15 cellular contexts compared by ENCODE assay signal in genomic region chr15:74209997-74210573, GRCh38. TPM values are rescaled to one million over a fixed set of nuclear protein-coding genes. Genes with fewer than 3 reads are reported as not detected.
DNase-seq lines count a peak whose midpoint lies in the region; ATAC-seq, FAIRE-seq and TF ChIP-seq lines count a peak whose summit lies in the region.
"Had no signal": no experiment of that assay in that cellular context is flagged by ENCODE, and none has a peak within 500 bp of the region (broad histone marks: within the 10 kb centered on the region; RNA-seq: fewer than 3 reads in every experiment).

No MANE protein-coding gene starts in this region.

- TF ChIP-seq CTCF in HepG2 (CRISPR knock-in tag; IDR thresholded peaks at IDR 0.05) (no peak), right lobe of liver (IDR thresholded peaks at IDR 0.05) (no peak), GM12878 (IDR thresholded peaks at IDR 0.05 in 2 of 3, conservative IDR thresholded peaks at IDR 0.05 in 1 of 3; ENCODE audit: control insufficient read depth in 2 of 3, extremely low read depth in 1 of 3, insufficient read depth in 1 of 3, low read depth in 3 of 3, low read length in 3 of 3) (no peak), natural killer cell (IDR thresholded peaks at IDR 0.05) (no peak), GM13977 (IDR thresholded peaks at IDR 0.05; ENCODE audit: extremely low read depth, insufficient read depth, missing control alignments) (no peak), upper lobe of right lung (IDR thresholded peaks at IDR 0.05) (no peak)

- H3K27me3 ChIP-seq in HepG2 (ENCODE audit: control insufficient read depth in 1 of 2, insufficient read depth in 2 of 2, low read length in 2 of 2): peaks cover 4 to 28% of the 10 kb centered on the region in 2 experiments; a peak in 4 of 5 replicates
- no peaks in the 10 kb centered on the region for H3K27me3 ChIP-seq in right lobe of liver
- no peaks in the 10 kb centered on the region; a peak in 1 of 4 replicates for H3K27me3 ChIP-seq in GM12878 (replicated peaks in 1 of 2; ENCODE audit: control insufficient read depth in 2 of 2, insufficient read depth in 2 of 2, low read length in 1 of 2)
- no peaks in the 10 kb centered on the region for H3K27me3 ChIP-seq in upper lobe of right lung
- H3K27me3 ChIP-seq: adrenal gland had no signal

- H3K4me1 Mint-ChIP-seq in natural killer cell: peaks cover 0 to 1% of the 10 kb centered on the region in 2 donors

- POLR2A ChIA-PET in HepG2 (lab: Yijun Ruan, JAX) (no interaction called here), GM12878 (lab: Charles Lee) (no interaction called here)

- no peak overlapping the region for H3K27ac Mint-ChIP-seq in natural killer cell
- H3K27ac Mint-ChIP-seq: stimulated activated naive CD8-positive, alpha-beta T cell treated with anti-CD3 and anti-CD28 coated beads, Interleukin-15, Interleukin-2, amounts not matched to agents 100 ng/mL and 50 ng/mL, for 24 hours had no signal

- SMC1A ChIA-PET in GM12878 (lab: Charles Lee; ENCODE audit: uncharacterized antibody, unreplicated experiment): no interaction called here

- ATAC-seq in HepG2: no peak
- ATAC-seq in right lobe of liver: no peak
- ATAC-seq in GM12878: no peak; the same call in 2 of the 3 replicates
- no peak for ATAC-seq in natural killer cell
- ATAC-seq in upper lobe of right lung: no peak

- H3K9me3 ChIP-seq in HepG2 (ENCODE audit: low read length) (no peaks in the 10 kb centered on the region), right lobe of liver (no peaks in the 10 kb centered on the region), GM12878 (replicated peaks; ENCODE audit: control insufficient read depth, insufficient read depth, low read length) (no peaks in the 10 kb centered on the region), upper lobe of right lung (no peaks in the 10 kb centered on the region)
- H3K9me3 ChIP-seq: adrenal gland had no signal

- in situ Hi-C loops in HepG2 (cut with HindIII; ENCODE audit: extremely low pct_ligation_motif_present, low pct_unique_long_range_greater_than_20kb) (no loop called here), GM12878 (cut with MboI) (no loop called here), GM13977 (cut with MboI; ENCODE audit: low pct_unique_long_range_greater_than_20kb, low sequenced_read_pairs, unreplicated experiment) (no loop called here)

- H3K4me2 ChIP-seq in HepG2 (ENCODE audit: low read depth, low read length) (0 out of 2 replicates have a peak overlapping the region, but pooled peaks have one; percentile 70), GM12878 (ENCODE audit: control insufficient read depth, insufficient read depth) (no peak overlapping the region)

- no peak overlapping the region for H3K4me3 ChIP-seq in HepG2 (replicated peaks in 1 of 3; ENCODE audit: insufficient read depth in 1 of 3, low read depth in 2 of 3, low read length in 3 of 3)
- no peak overlapping the region for H3K4me3 ChIP-seq in right lobe of liver
- no peak overlapping the region for H3K4me3 ChIP-seq in GM12878
- no peak overlapping the region for H3K4me3 ChIP-seq in upper lobe of right lung
- H3K4me3 ChIP-seq: adrenal gland had no signal

- H3K4me1 ChIP-seq in HepG2 (ENCODE audit: insufficient read depth, low read length) (peaks cover 66% of the 10 kb centered on the region), right lobe of liver (no peaks in the 10 kb centered on the region), GM12878 (ENCODE audit: control insufficient read depth, insufficient read depth, low read length) (peaks cover 51% of the 10 kb centered on the region), upper lobe of right lung (no peaks in the 10 kb centered on the region)
- H3K4me1 ChIP-seq: adrenal gland had no signal

- H3K79me2 ChIP-seq in HepG2 (ENCODE audit: insufficient read depth, low read length): no peaks in the 10 kb centered on the region
- no peaks in the 10 kb centered on the region for H3K79me2 ChIP-seq in GM12878 (ENCODE audit: control insufficient read depth, insufficient read depth, low read length)

- H3K9ac ChIP-seq in HepG2 (ENCODE audit: insufficient read depth, low read depth, low read length): no peak overlapping the region
- H3K9ac ChIP-seq in GM12878 (ENCODE audit: control insufficient read depth, insufficient read depth, low read length): no peak overlapping the region

- DNase-seq in HepG2 (ENCODE audit: low spot score): no peak
- DNase-seq in right lobe of liver: no peak
- DNase-seq in GM12878 (ENCODE audit: low read depth, low spot score): no peak
- peak; percentile 62 for DNase-seq in kidney glomerular epithelial cell (lab: John Stamatoyannopoulos, UW)
- no peak for DNase-seq in natural killer cell
- no peak for DNase-seq in GM13977 (ENCODE audit: low spot score)
- no peak for DNase-seq in COLO668 (lab: John Stamatoyannopoulos, UW; ENCODE audit: unreplicated experiment)
- no peak for DNase-seq in upper lobe of right lung
- DNase-seq: NCI-H2081 treated with DMSO at 0.1 percent for 48 hours; nucleus accumbens; stimulated activated CD4-positive, alpha-beta T cell treated with anti-CD3 and anti-CD28 coated beads, Interleukin-2, amount 100 ng/mL, for 48 hours had no signal

- H3K9me3 Mint-ChIP-seq in natural killer cell: no peaks in the 10 kb centered on the region
- H3K9me3 Mint-ChIP-seq: stimulated activated naive CD8-positive, alpha-beta T cell treated with anti-CD3 and anti-CD28 coated beads, Interleukin-15, Interleukin-2, amounts not matched to agents 100 ng/mL and 50 ng/mL, for 24 hours had no signal

- CTCF ChIA-PET in HepG2 (lab: Yijun Ruan, JAX; ENCODE audit: low intra/inter-chr PET ratio, low total read pairs): no interaction called here
- CTCF ChIA-PET in GM12878 (lab: Yijun Ruan, JAX): no interaction called here

- RAD21 ChIA-PET in GM12878 (lab: Charles Lee; ENCODE audit: unreplicated experiment): no interaction called here

- BruUV-seq in HepG2 (replicated peaks; lab: Mats Ljungman, UMichigan): no TSS peak
- BruUV-seq in GM12878 (replicated peaks; lab: Mats Ljungman, UMichigan): no TSS peak

- TF ChIP-seq POLR2A in HepG2 (IDR thresholded peaks at IDR 0.05; ENCODE audit: insufficient read depth in 1 of 2, low read depth in 2 of 2, low read length in 2 of 2): no peak
- TF ChIP-seq POLR2A in right lobe of liver (IDR thresholded peaks at IDR 0.05): no peak
- no peak for TF ChIP-seq POLR2A in GM12878 (IDR thresholded peaks at IDR 0.05; ENCODE audit: low read depth, low read length)

- H3K27me3 Mint-ChIP-seq in natural killer cell (ENCODE audit: low read depth in 2 of 2): peaks cover 7 to 8% of the 10 kb centered on the region in 2 donors

- H2AFZ ChIP-seq in HepG2 (ENCODE audit: low read length) (no peak overlapping the region), GM12878 (ENCODE audit: control insufficient read depth, low read depth, low read length) (no peak overlapping the region)

- no peak overlapping the region for H3K27ac ChIP-seq in HepG2 (ENCODE audit: extremely low read length, insufficient read depth, low read length)
- no peak overlapping the region for H3K27ac ChIP-seq in right lobe of liver
- no peak overlapping the region for H3K27ac ChIP-seq in GM12878 (ENCODE audit: control insufficient read depth, insufficient read depth)
- H3K27ac ChIP-seq in upper lobe of right lung: no peak overlapping the region
- H3K27ac ChIP-seq: adrenal gland had no signal

- H3K36me3 ChIP-seq in HepG2 (replicated peaks in 1 of 2; ENCODE audit: control insufficient read depth in 1 of 2, insufficient read depth in 2 of 2, low read length in 2 of 2) (no peaks in the 10 kb centered on the region), right lobe of liver (no peaks in the 10 kb centered on the region), GM12878 (ENCODE audit: control insufficient read depth in 2 of 2, insufficient read depth in 2 of 2, low read length in 1 of 2) (no peaks in the 10 kb centered on the region), upper lobe of right lung (no peaks in the 10 kb centered on the region)
- H3K36me3 ChIP-seq: adrenal gland had no signal

- no peak overlapping the region for H3K4me3 Mint-ChIP-seq in natural killer cell
- H3K4me3 Mint-ChIP-seq: stimulated activated naive CD8-positive, alpha-beta T cell treated with anti-CD3 and anti-CD28 coated beads, Interleukin-15, Interleukin-2, amounts not matched to agents 100 ng/mL and 50 ng/mL, for 24 hours had no signal

- 10% methylated on average over 4 of the region's 4 CpGs for WGBS in HepG2 (ENCODE audit: low lambda C conversion rate)
- WGBS in right lobe of liver (ENCODE audit: insufficient coverage, low coverage, low lambda C conversion rate, missing lambda C conversion rate): 25% methylated on average over 4 of the region's 4 CpGs
- WGBS in GM12878 (ENCODE audit: insufficient coverage, insufficient replicate concordance, low lambda C conversion rate, missing lambda C conversion rate): 28% methylated on average over 4 of the region's 4 CpGs

- H4K20me1 ChIP-seq in HepG2 (ENCODE audit: insufficient read depth, low read length) (peaks cover 3% of the 10 kb centered on the region; the same call in 1 of the 2 replicates), GM12878 (ENCODE audit: control insufficient read depth, insufficient read depth) (no peaks in the 10 kb centered on the region)

- TF ChIP-seq EP300 in HepG2 (IDR thresholded peaks at IDR 0.05; ENCODE audit: low read depth in 2 of 2, low read length in 2 of 2) (no peak), HepG2 (CRISPR knock-in tag; IDR thresholded peaks at IDR 0.05; ENCODE audit: borderline replicate concordance) (no peak), GM12878 (IDR thresholded peaks at IDR 0.05; ENCODE audit: borderline replicate concordance in 1 of 2, control insufficient read depth in 1 of 2, low read depth in 2 of 2, low read length in 2 of 2) (no peak)

- TF ChIP-seq RAD21 in HepG2 (CRISPR knock-in tag; IDR thresholded peaks at IDR 0.05) (no peak), GM12878 (IDR thresholded peaks at IDR 0.05; ENCODE audit: insufficient read depth, low read depth, low read length) (no peak)

- no peak for FAIRE-seq in HepG2 (lab: Jason Lieb, UNC)
- FAIRE-seq in GM12878 (lab: Jason Lieb, UNC): no peak
- FAIRE-seq: islet of Langerhans had no signal

- intact Hi-C loops in HepG2 (cut with micrococcal nuclease; ENCODE audit: unreplicated experiment) (no loop called here), right lobe of liver (cut with DNase I) (no loop called here), GM12878 (cut with micrococcal nuclease; ENCODE audit: unreplicated experiment) (no loop called here), natural killer cell (cut with micrococcal nuclease) (no loop called here), upper lobe of right lung (cut with DNase I) (no loop called here)

- no peaks in the 10 kb centered on the region for H3K36me3 Mint-ChIP-seq in natural killer cell

RNA-seq across cellular contexts. Expression of gene STRA6, which starts 7.5 kb away (rescaled TPM):
- total RNA-seq in HepG2 (2016; rRNA removed; fragmentation: Illumina TruSeq; extraction: Trizol) (0.81 and 2.1 TPM in 2 replicates), right lobe of liver (under 1 TPM in 1 of 6 experiments, not detected in 5; 0.12 TPM), GM12878 (2014; rRNA removed) (6.9 and 7.1 TPM in 2 replicates), GM12878 (2014; rRNA removed; fragmentation: Illumina TruSeq; extraction: Trizol) (4.1 and 4.4 TPM in 2 replicates), GM12878 (2021) (9.7 and 10.0 TPM in 2 replicates), natural killer cell (not detected), upper lobe of right lung (not detected)
- total RNA-seq in HepG2 (2016; cell fraction: cytosol; rRNA removed; fragmentation: Illumina TruSeq; extraction: Trizol; ENCODE audit: low read depth): 0.81 and 1.1 TPM in 2 replicates
- 0.77 and 3.1 TPM in 2 replicates for total RNA-seq in HepG2 (2016; cell fraction: insoluble cytoplasmic fraction; rRNA removed; fragmentation: Illumina TruSeq; extraction: Trizol)
- 0.83 and 1.1 TPM in 2 replicates for total RNA-seq in HepG2 (2016; cell fraction: membrane; rRNA removed; fragmentation: Illumina TruSeq; extraction: Trizol)
- 2.8 and 4.4 TPM in 2 replicates for total RNA-seq in HepG2 (2016; cell fraction: nucleus; rRNA removed; fragmentation: Illumina TruSeq; extraction: Trizol)
- polyA plus RNA-seq in HepG2 (2011; rRNA removed) (1.6 TPM in 2 replicates), GM12878 (2011; rRNA removed) (0.39 and 1.3 TPM in 2 replicates), GM12878 (2014; fragmentation: Illumina TruSeq; extraction: Trizol) (2.4 and 4.2 TPM in 2 replicates), GM12878 (2014; fragmentation: Nextera tagmentation; extraction: Ambion mirVana) (under 1 TPM; 0.31 to 0.62 TPM), GM12878 (2014; rRNA removed) (8.8 and 10.8 TPM in 2 replicates), GM12878 (2016; fragmentation: Nextera tagmentation; extraction: Ambion mirVana) (10 to 100 TPM in 1 of 2 experiments, 1 to 10 TPM in 1; 8.8 to 10.4 TPM)
- polyA plus RNA-seq in HepG2 (2011; cell fraction: cytosol; rRNA removed): 0.79 and 1.0 TPM in 2 replicates
- 5.5 and 10.9 TPM in 2 replicates for polyA plus RNA-seq in HepG2 (2011; cell fraction: nucleus; rRNA removed)
- polyA plus RNA-seq in HepG2 (2012): 0.88 and 1.1 TPM in 2 replicates
- 0.44 and 0.51 TPM in 2 replicates for polyA plus RNA-seq in HepG2 (2016; cell fraction: cytosol; fragmentation: Illumina TruSeq; extraction: Trizol; ENCODE audit: low read depth)
- polyA plus RNA-seq in HepG2 (2016; cell fraction: insoluble cytoplasmic fraction; fragmentation: Illumina TruSeq; extraction: Trizol; ENCODE audit: low read depth): 0.60 and 2.1 TPM in 2 replicates
- 0.18 and 0.78 TPM in 2 replicates for polyA plus RNA-seq in HepG2 (2016; cell fraction: membrane; fragmentation: Illumina TruSeq; extraction: Trizol; ENCODE audit: low read depth)
- polyA plus RNA-seq in HepG2 (2016; cell fraction: nucleus; fragmentation: Illumina TruSeq; extraction: Trizol; ENCODE audit: insufficient read depth, low read depth): 6.0 and 6.9 TPM in 2 replicates
- 2.4 and 2.8 TPM in 2 replicates for polyA minus RNA-seq in HepG2 (2011; rRNA and poly(A)+ RNA removed; ENCODE audit: low replicate concordance)
- polyA minus RNA-seq in HepG2 (2011; cell fraction: cytosol; rRNA and poly(A)+ RNA removed): 0.59 and 1.4 TPM in 2 replicates
- polyA minus RNA-seq in HepG2 (2011; cell fraction: nucleus; rRNA and poly(A)+ RNA removed): 2.2 and 4.2 TPM in 2 replicates
- 4.4 and 6.9 TPM in 2 replicates for total RNA-seq in GM12878 (2013; cell fraction: nucleolus; rRNA removed)
- 1.2 TPM for polyA plus RNA-seq in GM12878 (2011; ENCODE audit: low read depth)
- 0.84 and 1.4 TPM in 2 replicates for polyA plus RNA-seq in GM12878 (2011; cell fraction: cytosol; rRNA removed)
- polyA plus RNA-seq in GM12878 (2011; cell fraction: nucleus; rRNA removed): 8.0 and 8.7 TPM in 2 replicates
- polyA plus RNA-seq in GM12878 (2012): 2.5 and 2.9 TPM in 2 replicates
- 0.82 and 0.95 TPM in 2 replicates for polyA minus RNA-seq in GM12878 (2011; rRNA and poly(A)+ RNA removed)
- 0.52 TPM in 1 of 2 replicates, not detected in the other for polyA minus RNA-seq in GM12878 (2011; cell fraction: cytosol; rRNA and poly(A)+ RNA removed)
- 3.3 and 4.2 TPM in 2 replicates for polyA minus RNA-seq in GM12878 (2011; cell fraction: nucleus; rRNA and poly(A)+ RNA removed)
- total RNA-seq: T-helper 2 cell treated with Interferon-gamma antibody and Interleukin-4, amounts not matched to agents 100 ng/mL and 5 ng/mL, for 36 hours had no signal

RNA-seq across cellular contexts. Expression of gene CCDC33, which starts 26.0 kb away (rescaled TPM):
- not detected in 2 replicates for total RNA-seq in HepG2 (2016; rRNA removed; fragmentation: Illumina TruSeq; extraction: Trizol)
- total RNA-seq in HepG2 (2016; cell fraction: cytosol; rRNA removed; fragmentation: Illumina TruSeq; extraction: Trizol; ENCODE audit: low read depth): not detected in 2 replicates
- total RNA-seq in HepG2 (2016; cell fraction: insoluble cytoplasmic fraction; rRNA removed; fragmentation: Illumina TruSeq; extraction: Trizol): not detected in 2 replicates
- 0.14 and 0.53 TPM in 2 replicates for total RNA-seq in HepG2 (2016; cell fraction: membrane; rRNA removed; fragmentation: Illumina TruSeq; extraction: Trizol)
- not detected in 2 replicates for total RNA-seq in HepG2 (2016; cell fraction: nucleus; rRNA removed; fragmentation: Illumina TruSeq; extraction: Trizol)
- 0.08 and 0.30 TPM in 2 replicates for polyA plus RNA-seq in HepG2 (2011; rRNA removed)
- 0.05 and 0.09 TPM in 2 replicates for polyA plus RNA-seq in HepG2 (2011; cell fraction: cytosol; rRNA removed)
- 0.35 TPM in 1 of 2 replicates, not detected in the other for polyA plus RNA-seq in HepG2 (2011; cell fraction: nucleus; rRNA removed)
- 0.20 TPM in 1 of 2 replicates, not detected in the other for polyA plus RNA-seq in HepG2 (2012)
- 0.25 and 0.37 TPM in 2 replicates for polyA plus RNA-seq in HepG2 (2016; cell fraction: cytosol; fragmentation: Illumina TruSeq; extraction: Trizol; ENCODE audit: low read depth)
- not detected in 2 replicates for polyA plus RNA-seq in HepG2 (2016; cell fraction: insoluble cytoplasmic fraction; fragmentation: Illumina TruSeq; extraction: Trizol; ENCODE audit: low read depth)
- polyA plus RNA-seq in HepG2 (2016; cell fraction: membrane; fragmentation: Illumina TruSeq; extraction: Trizol; ENCODE audit: low read depth): 0.37 and 0.68 TPM in 2 replicates
- not detected in 2 replicates for polyA plus RNA-seq in HepG2 (2016; cell fraction: nucleus; fragmentation: Illumina TruSeq; extraction: Trizol; ENCODE audit: insufficient read depth, low read depth)
- 0.14 TPM in 1 of 2 replicates, not detected in the other for polyA minus RNA-seq in HepG2 (2011; rRNA and poly(A)+ RNA removed; ENCODE audit: low replicate concordance)
- not detected in 2 replicates for polyA minus RNA-seq in HepG2 (2011; cell fraction: cytosol; rRNA and poly(A)+ RNA removed)
- polyA minus RNA-seq in HepG2 (2011; cell fraction: nucleus; rRNA and poly(A)+ RNA removed): not detected in 2 replicates
- total RNA-seq in right lobe of liver: not detected
- total RNA-seq in GM12878 (2013; cell fraction: nucleolus; rRNA removed): 0.69 TPM in 1 of 2 replicates, not detected in the other
- total RNA-seq in GM12878 (2014; rRNA removed): 2.6 and 2.9 TPM in 2 replicates
- 4.4 and 4.8 TPM in 2 replicates for total RNA-seq in GM12878 (2014; rRNA removed; fragmentation: Illumina TruSeq; extraction: Trizol)
- total RNA-seq in GM12878 (2021): 4.1 and 4.9 TPM in 2 replicates
- 0.62 TPM for polyA plus RNA-seq in GM12878 (2011; ENCODE audit: low read depth)
- 0.36 and 0.57 TPM in 2 replicates for polyA plus RNA-seq in GM12878 (2011; rRNA removed)
- 0.61 and 0.72 TPM in 2 replicates for polyA plus RNA-seq in GM12878 (2011; cell fraction: cytosol; rRNA removed)
- 0.76 and 0.88 TPM in 2 replicates for polyA plus RNA-seq in GM12878 (2011; cell fraction: nucleus; rRNA removed)
- polyA plus RNA-seq in GM12878 (2012): 0.22 and 0.47 TPM in 2 replicates
- polyA plus RNA-seq in GM12878 (2014; fragmentation: Illumina TruSeq; extraction: Trizol): 3.1 and 3.2 TPM in 2 replicates
- 1 to 10 TPM; 3.0 to 5.4 TPM for polyA plus RNA-seq in GM12878 (2014; fragmentation: Nextera tagmentation; extraction: Ambion mirVana)
- 4.1 and 6.0 TPM in 2 replicates for polyA plus RNA-seq in GM12878 (2014; rRNA removed)
- polyA plus RNA-seq in GM12878 (2016; fragmentation: Nextera tagmentation; extraction: Ambion mirVana): 1 to 10 TPM; 4.7 to 5.8 TPM
- polyA minus RNA-seq in GM12878 (2011; rRNA and poly(A)+ RNA removed): 0.98 TPM in 1 of 2 replicates, not detected in the other
- polyA minus RNA-seq in GM12878 (2011; cell fraction: cytosol; rRNA and poly(A)+ RNA removed): not detected in 2 replicates
- 0.67 TPM in 1 of 2 replicates, not detected in the other for polyA minus RNA-seq in GM12878 (2011; cell fraction: nucleus; rRNA and poly(A)+ RNA removed)
- total RNA-seq in natural killer cell: not detected
- not detected for total RNA-seq in upper lobe of right lung
- total RNA-seq: T-helper 2 cell treated with Interferon-gamma antibody and Interleukin-4, amounts not matched to agents 100 ng/mL and 5 ng/mL, for 36 hours had no signal

RNA-seq across cellular contexts. Expression of gene ISLR, which starts 36.6 kb away (rescaled TPM):
- total RNA-seq in HepG2 (2016; rRNA removed; fragmentation: Illumina TruSeq; extraction: Trizol): not detected in 2 replicates
- total RNA-seq in HepG2 (2016; cell fraction: cytosol; rRNA removed; fragmentation: Illumina TruSeq; extraction: Trizol; ENCODE audit: low read depth): not detected in 2 replicates
- total RNA-seq in HepG2 (2016; cell fraction: insoluble cytoplasmic fraction; rRNA removed; fragmentation: Illumina TruSeq; extraction: Trizol): not detected in 2 replicates
- not detected in 2 replicates for total RNA-seq in HepG2 (2016; cell fraction: membrane; rRNA removed; fragmentation: Illumina TruSeq; extraction: Trizol)
- not detected in 2 replicates for total RNA-seq in HepG2 (2016; cell fraction: nucleus; rRNA removed; fragmentation: Illumina TruSeq; extraction: Trizol)
- polyA plus RNA-seq in HepG2 (2011; rRNA removed): not detected in 2 replicates
- not detected in 2 replicates for polyA plus RNA-seq in HepG2 (2011; cell fraction: cytosol; rRNA removed)
- not detected in 2 replicates for polyA plus RNA-seq in HepG2 (2011; cell fraction: nucleus; rRNA removed)
- polyA plus RNA-seq in HepG2 (2012): not detected in 2 replicates
- polyA plus RNA-seq in HepG2 (2016; cell fraction: cytosol; fragmentation: Illumina TruSeq; extraction: Trizol; ENCODE audit: low read depth): not detected in 2 replicates
- polyA plus RNA-seq in HepG2 (2016; cell fraction: insoluble cytoplasmic fraction; fragmentation: Illumina TruSeq; extraction: Trizol; ENCODE audit: low read depth): not detected in 2 replicates
- polyA plus RNA-seq in HepG2 (2016; cell fraction: membrane; fragmentation: Illumina TruSeq; extraction: Trizol; ENCODE audit: low read depth): not detected in 2 replicates
- polyA plus RNA-seq in HepG2 (2016; cell fraction: nucleus; fragmentation: Illumina TruSeq; extraction: Trizol; ENCODE audit: insufficient read depth, low read depth): not detected in 2 replicates
- not detected in 2 replicates for polyA minus RNA-seq in HepG2 (2011; rRNA and poly(A)+ RNA removed; ENCODE audit: low replicate concordance)
- not detected in 2 replicates for polyA minus RNA-seq in HepG2 (2011; cell fraction: cytosol; rRNA and poly(A)+ RNA removed)
- polyA minus RNA-seq in HepG2 (2011; cell fraction: nucleus; rRNA and poly(A)+ RNA removed): not detected in 2 replicates
- 1 to 10 TPM; 1.5 to 9.9 (median 2.6) TPM for total RNA-seq in right lobe of liver
- not detected in 2 replicates for total RNA-seq in GM12878 (2013; cell fraction: nucleolus; rRNA removed)
- total RNA-seq in GM12878 (2014; rRNA removed): 0.62 and 1.1 TPM in 2 replicates
- total RNA-seq in GM12878 (2014; rRNA removed; fragmentation: Illumina TruSeq; extraction: Trizol): 0.28 and 0.45 TPM in 2 replicates
- total RNA-seq in GM12878 (2021): 1.3 and 1.7 TPM in 2 replicates
- polyA plus RNA-seq in GM12878 (2011; ENCODE audit: low read depth): 0.29 TPM
- 0.03 TPM in 1 of 2 replicates, not detected in the other for polyA plus RNA-seq in GM12878 (2011; rRNA removed)
- 0.03 and 0.09 TPM in 2 replicates for polyA plus RNA-seq in GM12878 (2011; cell fraction: cytosol; rRNA removed)
- polyA plus RNA-seq in GM12878 (2011; cell fraction: nucleus; rRNA removed): 0.16 TPM in 1 of 2 replicates, not detected in the other
- 0.53 and 0.81 TPM in 2 replicates for polyA plus RNA-seq in GM12878 (2012)
- polyA plus RNA-seq in GM12878 (2014; fragmentation: Illumina TruSeq; extraction: Trizol): 0.16 and 0.46 TPM in 2 replicates
- polyA plus RNA-seq in GM12878 (2014; fragmentation: Nextera tagmentation; extraction: Ambion mirVana): under 1 TPM; 0.05 to 0.13 TPM
- 0.92 and 1.1 TPM in 2 replicates for polyA plus RNA-seq in GM12878 (2014; rRNA removed)
- 1 to 10 TPM in 1 of 2 experiments, under 1 TPM in 1; 0.91 to 1.8 TPM for polyA plus RNA-seq in GM12878 (2016; fragmentation: Nextera tagmentation; extraction: Ambion mirVana)
- not detected in 2 replicates for polyA minus RNA-seq in GM12878 (2011; rRNA and poly(A)+ RNA removed)
- not detected in 2 replicates for polyA minus RNA-seq in GM12878 (2011; cell fraction: cytosol; rRNA and poly(A)+ RNA removed)
- not detected in 2 replicates for polyA minus RNA-seq in GM12878 (2011; cell fraction: nucleus; rRNA and poly(A)+ RNA removed)
- total RNA-seq in natural killer cell: not detected
- 40.6 TPM for total RNA-seq in upper lobe of right lung
- total RNA-seq: T-helper 2 cell treated with Interferon-gamma antibody and Interleukin-4, amounts not matched to agents 100 ng/mL and 5 ng/mL, for 36 hours had no signal

Comparison
In these comparisons a context has a peak if more than half of its experiments do, and no peak if none do; other contexts are left out.
1. Of the 75 proteins assayed by ChIP-seq in both HepG2 and GM12878: peak only in HepG2: none; only in GM12878: CREM; in both: none; in neither: 74.